Comparison of ENCODE assay signal across 28 cellular contexts in the genomic region with DNA sequence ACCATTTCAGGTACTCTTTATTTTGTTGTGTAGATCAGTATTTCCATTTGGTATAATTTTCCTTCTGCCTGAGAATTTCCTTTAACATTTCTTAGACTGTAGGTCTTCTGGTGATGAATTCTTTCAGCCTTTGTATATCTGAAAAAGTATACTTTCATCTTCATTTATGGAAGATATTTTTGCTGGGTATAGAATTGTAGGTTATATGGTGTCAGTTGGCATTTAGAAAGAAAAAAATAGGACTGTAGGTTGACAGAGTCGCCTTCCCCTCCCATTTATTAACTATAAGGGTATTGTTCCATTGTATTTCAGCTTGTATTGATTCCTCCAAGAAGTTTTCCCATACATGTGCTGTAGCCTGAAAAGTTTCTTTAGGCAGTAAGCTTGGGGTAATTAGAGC.
"Had no signal": no experiment of that assay in that cellular context is flagged by ENCODE, and none has a peak within 500 bp of the region (broad histone marks: within the 10 kb centered on the region; RNA-seq: fewer than 3 reads in every experiment).

No MANE protein-coding gene starts in this region.

- H3K36me3 ChIP-seq: esophagus squamous epithelium, gastrocnemius medialis, heart right ventricle, left lung, lower lobe of right lung had no signal

- H3K4me1 ChIP-seq: left lung, lower lobe of right lung had no signal

- H3K27me3 Mint-ChIP-seq: dendritic cell treated with granulocyte-macrophage colony-stimulating factor and Interleukin-4, amounts not matched to agents 40 ng/mL and 50 ng/mL, for 4 days; effector memory CD8-positive, alpha-beta T cell; naive B cell; naive thymus-derived CD8-positive, alpha-beta T cell had no signal

- H3K4me3 ChIP-seq: esophagus squamous epithelium, gastrocnemius medialis, heart right ventricle, left lung, lower lobe of right lung, mucosa of descending colon had no signal

- H3K27ac Mint-ChIP-seq: dendritic cell treated with granulocyte-macrophage colony-stimulating factor and Interleukin-4, amounts not matched to agents 40 ng/mL and 50 ng/mL, for 4 days; effector memory CD8-positive, alpha-beta T cell; endodermal cell; mesothelial cell of epicardium; naive B cell; naive thymus-derived CD8-positive, alpha-beta T cell had no signal

- H3K4me3 Mint-ChIP-seq: dendritic cell treated with granulocyte-macrophage colony-stimulating factor and Interleukin-4, amounts not matched to agents 40 ng/mL and 50 ng/mL, for 4 days; effector memory CD8-positive, alpha-beta T cell; endodermal cell; mesothelial cell of epicardium; naive B cell; naive thymus-derived CD8-positive, alpha-beta T cell had no signal

- H3K27me3 ChIP-seq: esophagus squamous epithelium, gastrocnemius medialis, heart right ventricle, left lung had no signal

- FAIRE-seq: endometrium, islet of Langerhans, keratinocyte had no signal

- H3K27ac ChIP-seq: epithelial cell of prostate, esophagus squamous epithelium, gastrocnemius medialis, heart right ventricle, left lung, lower lobe of right lung had no signal

- DNase-seq: cortex of kidney; effector CD8-positive, alpha-beta T cell; effector memory CD8-positive, alpha-beta T cell; endodermal cell; erythroblast; esophagus squamous epithelium; foreskin fibroblast; foreskin melanocyte; gastrocnemius medialis; glutamatergic neuron; head of caudate nucleus; heart right ventricle; hippocampal formation; left cardiac atrium; left lung; left ventricle myocardium superior; lower lobe of right lung; mesenchymal stem cell; mucosa of descending colon; naive B cell; naive thymus-derived CD8-positive, alpha-beta T cell had no signal

- ATAC-seq: effector memory CD8-positive, alpha-beta T cell; esophagus mucosa; gastrocnemius medialis; heart right ventricle; left cardiac atrium; left lung; left ventricle myocardium superior; lower lobe of right lung; mucosa of descending colon; naive thymus-derived CD8-positive, alpha-beta T cell had no signal

- H3K9me3 ChIP-seq: gastrocnemius medialis, left lung, lower lobe of right lung, mucosa of descending colon had no signal

- H3K9me3 Mint-ChIP-seq: dendritic cell treated with granulocyte-macrophage colony-stimulating factor and Interleukin-4, amounts not matched to agents 40 ng/mL and 50 ng/mL, for 4 days; effector memory CD8-positive, alpha-beta T cell had no signal
